Comparison of ENCODE assay signal across 14 cellular contexts in the genomic region with DNA sequence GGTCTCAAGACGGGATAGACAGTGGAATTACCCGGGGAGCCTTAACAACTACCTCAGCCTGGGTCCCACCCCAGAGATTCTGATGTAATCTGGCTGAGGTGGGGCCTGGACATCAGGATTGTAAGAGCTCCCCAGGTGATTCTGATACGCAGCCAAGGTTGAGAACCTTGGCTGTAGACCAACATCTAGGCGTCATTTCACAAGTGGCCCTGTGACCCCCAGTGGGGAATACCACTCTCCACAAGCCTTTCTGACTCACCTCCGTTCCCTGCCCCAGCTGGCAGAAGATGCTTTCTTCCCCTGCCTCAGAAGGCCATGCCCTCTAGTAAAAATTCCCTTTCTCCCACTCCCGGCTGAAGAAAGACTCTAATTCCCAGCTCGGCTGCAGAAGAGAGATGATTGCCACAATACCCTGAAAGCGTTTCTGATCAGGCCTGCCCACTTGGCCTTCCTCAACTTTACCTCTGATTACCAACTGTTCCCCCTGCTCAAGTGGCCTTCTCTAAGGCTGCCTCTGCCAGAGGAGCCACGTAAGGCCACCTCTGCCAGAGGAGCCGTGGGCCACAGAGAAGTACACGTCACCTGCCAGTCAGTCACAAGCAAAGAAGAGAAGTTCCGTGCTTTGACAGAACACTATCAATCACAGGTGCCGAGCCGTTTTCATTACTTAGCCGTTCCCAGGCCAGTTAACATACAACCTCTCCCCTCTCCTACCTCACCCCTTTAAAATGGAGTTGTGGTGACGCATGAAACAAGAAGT.
A peak's percentile ranks its signal among the peaks of the same experiment; 100 is the strongest.
DNase-seq lines count a peak whose midpoint lies in the region; ATAC-seq and TF ChIP-seq lines count a peak whose summit lies in the region.
"Had no signal": no experiment of that assay in that cellular context is flagged by ENCODE, and none has a peak within 500 bp of the region (broad histone marks: within the 10 kb centered on the region; RNA-seq: fewer than 3 reads in every experiment).

No MANE protein-coding gene starts in this region.

- peaks cover 5% of the 10 kb centered on the region; the same call in 2 of the 3 replicates for H3K4me1 Mint-ChIP-seq in GM23338
- peaks cover 58% of the 10 kb centered on the region for H3K4me1 Mint-ChIP-seq in progenitor cell of endocrine pancreas (ENCODE audit: low read depth)
- no peaks in the 10 kb centered on the region for H3K4me1 Mint-ChIP-seq in CD8-positive, alpha-beta T cell (ENCODE audit: low read depth)
- H3K4me1 Mint-ChIP-seq: activated CD4-positive, alpha-beta T cell treated with anti-CD3 and anti-CD28 coated beads, Interleukin-2, amount 10 ng/mL, durations not matched to agents 7 days and 5 days; immature natural killer cell had no signal

- H3K27ac ChIP-seq in GM23338 (ENCODE audit: low read depth), result no peak overlapping the region
- H3K27ac ChIP-seq in CD8-positive, alpha-beta T cell (ENCODE audit: low read depth, low read length), result no peak overlapping the region
- H3K27ac ChIP-seq: neutrophil, upper lobe of left lung had no signal

- H3K9me3 ChIP-seq in CD8-positive, alpha-beta T cell (ENCODE audit: low read length), result no peaks in the 10 kb centered on the region
- H3K9me3 ChIP-seq: neutrophil, upper lobe of left lung had no signal

- no peak for TF ChIP-seq CTCF in GM23338 (conservative IDR thresholded peaks at IDR 0.05; ENCODE audit: low read depth in 2 of 2)
- TF ChIP-seq CTCF in progenitor cell of endocrine pancreas (IDR thresholded peaks at IDR 0.05; ENCODE audit: unreplicated experiment), result no peak
- no peak for TF ChIP-seq CTCF in CD8-positive, alpha-beta T cell (IDR thresholded peaks at IDR 0.05)

- peak; percentile 70 for ATAC-seq in GM21619 (IDR thresholded peaks at IDR 0.05; ENCODE audit: unreplicated experiment)
- no peak for ATAC-seq in GM23338
- no peak for ATAC-seq in CD8-positive, alpha-beta T cell
- ATAC-seq in HG03175 (IDR thresholded peaks at IDR 0.05; ENCODE audit: unreplicated experiment), result no peak

- H3K4me1 ChIP-seq in GM23338 (ENCODE audit: insufficient read depth), result no peaks in the 10 kb centered on the region
- no peaks in the 10 kb centered on the region for H3K4me1 ChIP-seq in CD8-positive, alpha-beta T cell (ENCODE audit: insufficient read depth, low read length)
- H3K4me1 ChIP-seq: upper lobe of left lung had no signal

- H3K27me3 Mint-ChIP-seq in GM23338 (ENCODE audit: insufficient read depth, low read depth, poor library complexity) (no peaks in the 10 kb centered on the region), progenitor cell of endocrine pancreas (peaks cover 6% of the 10 kb centered on the region)
- peaks cover 4% of the 10 kb centered on the region for H3K27me3 Mint-ChIP-seq in CD8-positive, alpha-beta T cell (ENCODE audit: low read depth)
- H3K27me3 Mint-ChIP-seq: activated CD4-positive, alpha-beta T cell treated with anti-CD3 and anti-CD28 coated beads, Interleukin-2, amount 10 ng/mL, durations not matched to agents 7 days and 5 days; activated naive CD8-positive, alpha-beta T cell had no signal

- DNase-seq in A172 (ENCODE audit: low spot score), result peak; percentile 88
- DNase-seq in LoVo (ENCODE audit: low spot score), result peak; percentile 78
- DNase-seq in iris pigment epithelial cell (ENCODE audit: low read depth), result peak; percentile 78
- no peak for DNase-seq in GM23338 (ENCODE audit: low spot score)
- DNase-seq in progenitor cell of endocrine pancreas (ENCODE audit: low spot score, unreplicated experiment), result no peak
- no peak for DNase-seq in CD8-positive, alpha-beta T cell
- DNase-seq: activated CD4-positive, alpha-beta T cell treated with anti-CD3 and anti-CD28 coated beads, Interleukin-2, amount 10 ng/mL, durations not matched to agents 7 days and 5 days; immature natural killer cell; SIG-M5; upper lobe of left lung had no signal

- no peaks in the 10 kb centered on the region for H3F3A ChIP-seq in GM23338 (replicated peaks; ENCODE audit: low read depth)

- CTCF ChIA-PET in CD8-positive, alpha-beta T cell (lab: Charles Lee), result no interaction called here

- H3K4me3 ChIP-seq in GM23338, result no peak overlapping the region
- no peak overlapping the region for H3K4me3 ChIP-seq in CD8-positive, alpha-beta T cell (ENCODE audit: low read depth, low read length)
- H3K4me3 ChIP-seq: upper lobe of left lung had no signal

- POLR2A ChIA-PET in CD8-positive, alpha-beta T cell (lab: Charles Lee), result no interaction called here

- no peaks in the 10 kb centered on the region for H3K9me2 ChIP-seq in GM23338 (ENCODE audit: insufficient read depth)

- no peak overlapping the region for H3K4me3 Mint-ChIP-seq in GM23338
- no peak overlapping the region for H3K4me3 Mint-ChIP-seq in progenitor cell of endocrine pancreas (ENCODE audit: low read depth)
- H3K4me3 Mint-ChIP-seq in CD8-positive, alpha-beta T cell, result no peak overlapping the region
- H3K4me3 Mint-ChIP-seq: activated CD4-positive, alpha-beta T cell treated with anti-CD3 and anti-CD28 coated beads, Interleukin-2, amount 10 ng/mL, durations not matched to agents 7 days and 5 days; activated naive CD8-positive, alpha-beta T cell; immature natural killer cell had no signal

- H3K36me3 Mint-ChIP-seq in GM23338 (ENCODE audit: low read depth) (no peaks in the 10 kb centered on the region), progenitor cell of endocrine pancreas (ENCODE audit: insufficient read depth) (no peaks in the 10 kb centered on the region)
- no peaks in the 10 kb centered on the region for H3K36me3 Mint-ChIP-seq in CD8-positive, alpha-beta T cell
- H3K36me3 Mint-ChIP-seq: activated naive CD8-positive, alpha-beta T cell; immature natural killer cell had no signal

- H3K36me3 ChIP-seq in GM23338 (ENCODE audit: insufficient read depth), result no peaks in the 10 kb centered on the region
- H3K36me3 ChIP-seq in CD8-positive, alpha-beta T cell (ENCODE audit: insufficient read depth, low read length), result no peaks in the 10 kb centered on the region
- H3K36me3 ChIP-seq: neutrophil, upper lobe of left lung had no signal

- H3K27me3 ChIP-seq in GM23338 (ENCODE audit: insufficient read depth), result no peaks in the 10 kb centered on the region
- H3K27me3 ChIP-seq in CD8-positive, alpha-beta T cell (ENCODE audit: insufficient read depth, low read length), result no peaks in the 10 kb centered on the region
- H3K27me3 ChIP-seq: neutrophil, upper lobe of left lung had no signal

- H4K20me1 ChIP-seq in GM23338 (replicated peaks; ENCODE audit: insufficient read depth), result no peaks in the 10 kb centered on the region

- no peak overlapping the region for H3K27ac Mint-ChIP-seq in GM23338
- H3K27ac Mint-ChIP-seq in progenitor cell of endocrine pancreas, result no peak overlapping the region
- H3K27ac Mint-ChIP-seq in CD8-positive, alpha-beta T cell, result no peak overlapping the region
- H3K27ac Mint-ChIP-seq: activated CD4-positive, alpha-beta T cell treated with anti-CD3 and anti-CD28 coated beads, Interleukin-2, amount 10 ng/mL, durations not matched to agents 7 days and 5 days; activated naive CD8-positive, alpha-beta T cell; immature natural killer cell had no signal

- no peak overlapping the region for H2AFZ ChIP-seq in GM23338

- intact Hi-C loops in CD8-positive, alpha-beta T cell (cut with DNase I, micrococcal nuclease), result no loop called here

- H3K79me2 ChIP-seq in GM23338 (replicated peaks; ENCODE audit: insufficient read depth), result no peaks in the 10 kb centered on the region

- H3K9me3 Mint-ChIP-seq in GM23338 (no peaks in the 10 kb centered on the region), progenitor cell of endocrine pancreas (ENCODE audit: low read depth) (no peaks in the 10 kb centered on the region)
- H3K9me3 Mint-ChIP-seq in CD8-positive, alpha-beta T cell, result no peaks in the 10 kb centered on the region
- H3K9me3 Mint-ChIP-seq: immature natural killer cell had no signal

- H3K4me2 ChIP-seq in GM23338, result no peak overlapping the region

TF ChIP-seq in GM23338, 12 proteins besides CTCF, POLR2A, EP300 and RAD21 (continues in another document):
- no peak for TF ChIP-seq EZH2phosphoT487 (IDR thresholded peaks at IDR 0.05; ENCODE audit: unreplicated experiment)

Comparison
In these comparisons a context has a peak if more than half of its experiments do, and no peak if none do; other contexts are left out.
1. DNase-seq: peak in A172 (single experiment), LoVo (single experiment) and iris pigment epithelial cell (single experiment); none in GM23338 (single experiment), progenitor cell of endocrine pancreas (single experiment) and CD8-positive, alpha-beta T cell (0 of 7).